ENCODE assay signal across 8 cellular contexts in the genomic region with DNA sequence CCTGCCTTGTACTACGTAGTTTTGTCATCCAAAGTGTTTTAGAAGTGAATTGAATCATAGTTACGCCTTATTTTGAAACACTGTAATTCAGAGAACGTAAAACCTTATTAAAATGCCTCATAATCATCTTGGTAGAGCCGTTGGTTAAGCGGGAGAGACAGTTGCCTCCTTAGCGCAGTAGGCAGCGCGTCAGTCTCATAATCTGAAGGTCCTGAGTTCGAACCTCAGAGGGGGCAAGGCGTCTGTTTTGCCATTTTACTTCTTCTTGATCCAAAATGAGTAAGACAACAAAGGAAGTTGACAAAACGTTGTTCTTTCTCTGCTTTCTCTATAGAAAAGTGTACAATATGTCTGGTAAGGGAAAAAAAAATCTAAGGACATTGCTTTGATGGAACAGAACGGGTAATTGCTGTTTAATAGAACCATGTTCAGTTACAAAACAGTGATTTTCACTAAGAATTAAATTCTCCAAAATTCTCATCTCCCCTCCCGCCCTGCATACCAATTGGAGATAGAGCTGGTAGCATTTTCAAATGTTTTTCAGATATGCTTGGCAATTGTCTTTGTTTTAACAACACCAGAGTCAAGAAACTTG. TPM values are rescaled to one million over a fixed set of nuclear protein-coding genes. Genes with fewer than 3 reads are reported as not detected.
A peak's percentile ranks its signal among the peaks of the same experiment; 100 is the strongest.
DNase-seq lines count a peak whose midpoint lies in the region; ATAC-seq and TF ChIP-seq lines count a peak whose summit lies in the region.

No MANE protein-coding gene starts in this region.

- ATAC-seq in gastroesophageal sphincter (peak; percentile 59), GM18520 (IDR thresholded peaks at IDR 0.05; ENCODE audit: unreplicated experiment) (no peak)

- H3K14ac ChIP-seq in neuronal stem cell (ENCODE audit: low read length): no peak overlapping the region

- no peak for TF ChIP-seq POLR2A in gastroesophageal sphincter (IDR thresholded peaks at IDR 0.05)
- TF ChIP-seq POLR2A in testis (IDR thresholded peaks at IDR 0.05): no peak

- peaks cover 0 to 6% (median 2%) of the 10 kb centered on the region in 5 donors for H3K9me3 Mint-ChIP-seq in CD8-positive, alpha-beta memory T cell

- H3K4ac ChIP-seq in neuronal stem cell (ENCODE audit: low read length): no peak overlapping the region

- no peak overlapping the region for H2BK12ac ChIP-seq in neuronal stem cell (ENCODE audit: low read length)

- H2AK5ac ChIP-seq in neuronal stem cell (ENCODE audit: low read depth, low read length): no peak overlapping the region

- H3K27me3 Mint-ChIP-seq in CD8-positive, alpha-beta memory T cell: peaks cover 0 to 20% of the 10 kb centered on the region in 2 donors

- H3K4me3 ChIP-seq in CD8-positive, alpha-beta memory T cell (ENCODE audit: low read length): peak overlapping the region; percentile 52
- peak overlapping the region; percentile 54 to 86 for H3K4me3 ChIP-seq in gastroesophageal sphincter
- H3K4me3 ChIP-seq in neuronal stem cell (ENCODE audit: low read length in 2 of 2): peak overlapping the region; percentile 60 to 88
- peak overlapping the region; percentile 56 to 67 for H3K4me3 ChIP-seq in testis

- peak overlapping the region; percentile 85 for H2AFZ ChIP-seq in neuronal stem cell (ENCODE audit: low read length)

- H3K9ac ChIP-seq in neuronal stem cell (ENCODE audit: low read depth, low read length, poor library complexity): no peak overlapping the region

- H4K91ac ChIP-seq in neuronal stem cell (ENCODE audit: low read depth, low read length, poor library complexity): no peak overlapping the region

- H3K4me2 ChIP-seq in neuronal stem cell (ENCODE audit: insufficient read depth, low read length, poor library complexity, severe bottlenecking): peak overlapping the region; percentile 58

- peaks cover 0 to 8% (median 0%) of the 10 kb centered on the region in 3 donors for H3K36me3 Mint-ChIP-seq in CD8-positive, alpha-beta memory T cell

- H2BK5ac ChIP-seq in neuronal stem cell (ENCODE audit: low read length): no peak overlapping the region

- 6 to 17% methylated on average over 5 to 13 of the region's 13 CpGs for WGBS in gastroesophageal sphincter (ENCODE audit: low coverage in 1 of 2), 2 donors
- whole genome bisulfite sequencing in neuronal stem cell (ENCODE audit: extremely low coverage in 2 of 2, insufficient read length in 2 of 2, insufficient replicate concordance in 1 of 2), 2 donors: no CpG with 5 or more reads among the region's 13 CpGs
- WGBS in testis, 2 donors: 10 to 12% methylated on average over 13 of the region's 13 CpGs

- TF ChIP-seq CTCF in gastroesophageal sphincter (IDR thresholded peaks at IDR 0.05) (no peak), testis (IDR thresholded peaks at IDR 0.05) (no peak)

- no peaks in the 10 kb centered on the region for H3K9me3 ChIP-seq in CD8-positive, alpha-beta memory T cell (ENCODE audit: low read length)
- H3K9me3 ChIP-seq in gastroesophageal sphincter (no peaks in the 10 kb centered on the region), neuronal stem cell (replicated peaks in 1 of 2; ENCODE audit: control insufficient read depth in 2 of 2, insufficient read depth in 1 of 2, low read depth in 1 of 2, low read length in 2 of 2) (no peaks in the 10 kb centered on the region), testis (no peaks in the 10 kb centered on the region)

- H3K4me1 ChIP-seq in CD8-positive, alpha-beta memory T cell (ENCODE audit: insufficient read depth, low read length): peaks cover 35% of the 10 kb centered on the region
- H3K4me1 ChIP-seq in gastroesophageal sphincter (peaks cover 0 to 39% (median 3%) of the 10 kb centered on the region in 3 donors), neuronal stem cell (ENCODE audit: control insufficient read depth in 2 of 2, insufficient read depth in 1 of 2, low read depth in 1 of 2, low read length in 2 of 2) (no peaks in the 10 kb centered on the region), testis (peaks cover 10% of the 10 kb centered on the region)

- H2BK120ac ChIP-seq in neuronal stem cell (ENCODE audit: low read depth, low read length): no peak overlapping the region

- peak; percentile 24 to 77 (median 73) for DNase-seq in CD8-positive, alpha-beta memory T cell
- DNase-seq in KG1 (lab: John Stamatoyannopoulos, UW) (peak; percentile 65), SHP77 treated with DMSO at 0.1 percent for 48 hours (lab: John Stamatoyannopoulos, UW) (peak; percentile 58), neuronal stem cell (ENCODE audit: low spot score) (peak; percentile 86), testis (peak; percentile 71)
- peak; percentile 73 for DNase-seq in activated naive CD4-positive, alpha-beta T cell treated with Interleukin-2 at 50 U/mL for 16 hours

- intact Hi-C loops in testis (cut with DNase I; ENCODE audit: low total_unique reads): loop anchor here (5.0 kb wide), 1 partner anchor 38 kb away; no protein-coding TSS in a partner anchor

- H3K79me1 ChIP-seq in neuronal stem cell (ENCODE audit: low read depth, low read length): no peaks in the 10 kb centered on the region

- H3K27ac ChIP-seq in CD8-positive, alpha-beta memory T cell (ENCODE audit: low read depth, low read length): peak overlapping the region; percentile 82
- peak overlapping the region; percentile 71 to 80 (median 76) for H3K27ac ChIP-seq in gastroesophageal sphincter
- H3K27ac ChIP-seq in neuronal stem cell (replicated peaks; ENCODE audit: low read length): no peak overlapping the region
- peak overlapping the region; percentile 77 to 79 for H3K27ac ChIP-seq in testis

- TF ChIP-seq EP300 in gastroesophageal sphincter (IDR thresholded peaks at IDR 0.05): no peak

- CTCF ChIA-PET in CD8-positive, alpha-beta memory T cell (lab: Charles Lee): interaction anchor here (1.0 to 1.8 kb wide), 3 partner anchors 62 to 107 kb away, joined by 3 to 8 read pairs (median 3); no protein-coding TSS in a partner anchor

- no peak overlapping the region for H2BK15ac ChIP-seq in neuronal stem cell (ENCODE audit: low read length)

- H3K4me1 Mint-ChIP-seq in CD8-positive, alpha-beta memory T cell: peaks cover 40 to 53% (median 47%) of the 10 kb centered on the region in 3 donors

- peak overlapping the region; percentile 83 to 98 (median 87) for H3K4me3 Mint-ChIP-seq in CD8-positive, alpha-beta memory T cell

- H4K8ac ChIP-seq in neuronal stem cell (ENCODE audit: low read depth, low read length): no peak overlapping the region

- peak overlapping the region; percentile 78 to 97 (median 90) for H3K27ac Mint-ChIP-seq in CD8-positive, alpha-beta memory T cell

- H3K36me3 ChIP-seq in CD8-positive, alpha-beta memory T cell (ENCODE audit: insufficient read depth, low read length): no peaks in the 10 kb centered on the region
- no peaks in the 10 kb centered on the region for H3K36me3 ChIP-seq in gastroesophageal sphincter
- H3K36me3 ChIP-seq in neuronal stem cell (replicated peaks in 1 of 2; ENCODE audit: control insufficient read depth in 2 of 2, insufficient read depth in 2 of 2, low read length in 2 of 2): no peaks in the 10 kb centered on the region
- no peaks in the 10 kb centered on the region for H3K36me3 ChIP-seq in testis (ENCODE audit: low read depth, missing control alignments)

- H3K27me3 ChIP-seq in CD8-positive, alpha-beta memory T cell (ENCODE audit: insufficient read depth, low read length, poor library complexity, severe bottlenecking): no peaks in the 10 kb centered on the region
- H3K27me3 ChIP-seq in gastroesophageal sphincter: no peaks in the 10 kb centered on the region
- no peaks in the 10 kb centered on the region for H3K27me3 ChIP-seq in neuronal stem cell (ENCODE audit: control insufficient read depth in 3 of 3, insufficient read depth in 3 of 3, low read depth in 1 of 3, low read length in 3 of 3)
- no peaks in the 10 kb centered on the region for H3K27me3 ChIP-seq in testis

- POLR2A ChIA-PET in CD8-positive, alpha-beta memory T cell (lab: Charles Lee): no interaction called here

- no peak overlapping the region for H3K23ac ChIP-seq in neuronal stem cell (ENCODE audit: low read depth, low read length, poor library complexity)

- H3K18ac ChIP-seq in neuronal stem cell (ENCODE audit: low read length): no peak overlapping the region

RNA-seq across cellular contexts. Expression of gene TRIM27, which starts 20.7 kb away (rescaled TPM):
- 10 to 100 TPM; 67.7 to 69.2 TPM for total RNA-seq in CD8-positive, alpha-beta memory T cell
- 61.6 TPM for polyA plus RNA-seq in CD8-positive, alpha-beta memory T cell
- total RNA-seq in gastroesophageal sphincter (10 to 100 TPM; 36.0 to 55.1 (median 37.4) TPM), testis (10 to 100 TPM; 61.4 to 81.2 TPM)
- polyA plus RNA-seq in neuronal stem cell (2013, experiment 1 of 2): 38.5 TPM
- 37.5 TPM for polyA plus RNA-seq in neuronal stem cell (2013, experiment 2 of 2)
- polyA plus RNA-seq in testis (ENCODE audit: insufficient read depth, low read depth, low replicate concordance): 29.8 TPM
